Comparison of ENCODE assay signal across 20 cellular contexts in the genomic region with DNA sequence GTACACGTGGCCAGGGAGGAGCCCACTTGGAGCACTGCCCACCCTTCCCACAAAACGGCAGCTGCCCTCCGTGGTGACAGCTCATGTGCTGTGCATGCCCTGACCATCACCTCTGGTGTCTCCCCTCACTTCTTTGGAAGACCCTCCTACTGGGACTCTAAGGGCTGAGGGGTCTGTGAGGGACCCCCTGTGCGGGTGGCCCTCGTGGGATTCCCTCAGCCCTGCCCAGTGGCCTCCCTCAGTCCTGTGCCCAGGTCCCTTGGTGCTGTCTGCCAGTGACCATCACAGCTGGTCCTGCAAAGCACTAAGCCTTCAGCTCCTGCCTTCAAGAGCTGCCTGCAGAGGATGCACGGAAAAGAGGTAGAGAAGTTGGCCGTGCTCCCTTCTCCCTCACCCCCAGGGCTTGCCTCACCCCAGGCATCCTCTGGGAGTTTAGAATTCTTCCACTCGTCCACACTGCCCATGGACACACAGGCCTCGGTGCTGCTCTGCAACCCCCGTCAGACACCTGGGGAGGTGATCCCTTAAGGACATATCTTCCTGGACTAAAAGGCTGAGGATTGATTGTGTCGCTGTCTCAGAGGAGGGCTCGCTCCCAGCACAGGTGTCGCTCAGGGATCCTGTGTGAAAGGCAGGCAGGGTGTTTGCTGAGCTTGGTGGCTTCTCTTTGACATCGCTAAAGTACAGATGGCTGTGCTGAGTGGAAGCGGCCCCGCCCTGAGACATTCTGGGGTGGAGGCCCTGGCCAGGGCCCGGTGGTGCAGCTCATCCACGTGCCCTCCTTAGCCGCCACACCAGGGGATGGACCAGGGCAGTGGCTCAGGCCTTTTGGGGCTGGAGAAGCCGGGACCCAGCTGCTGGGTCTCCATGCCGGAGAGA.
DNase-seq lines count a peak whose midpoint lies in the region; ATAC-seq and TF ChIP-seq lines count a peak whose summit lies in the region.
"Had no signal": no experiment of that assay in that cellular context is flagged by ENCODE, and none has a peak within 500 bp of the region (broad histone marks: within the 10 kb centered on the region; RNA-seq: fewer than 3 reads in every experiment).

No MANE protein-coding gene starts in this region.

- no peaks in the 10 kb centered on the region for H3K9me3 Mint-ChIP-seq in natural killer cell treated with Interleukin-12 subunit alpha and Interleukin-12 subunit beta and Interleukin-15 and Interleukin-18, amount 100 ng/mL, for 72 hours
- H3K9me3 Mint-ChIP-seq in natural killer cell, result no peaks in the 10 kb centered on the region

- peaks cover under 1 to 8% of the 10 kb centered on the region in 2 donors for H3K27me3 Mint-ChIP-seq in natural killer cell treated with Interleukin-12 subunit alpha and Interleukin-12 subunit beta and Interleukin-15 and Interleukin-18, amount 100 ng/mL, for 72 hours
- H3K27me3 Mint-ChIP-seq in natural killer cell (ENCODE audit: low read depth in 2 of 2), result peaks cover 8 to 22% of the 10 kb centered on the region in 2 donors

- intact Hi-C loops in natural killer cell (cut with micrococcal nuclease) (no loop called here), upper lobe of right lung (cut with DNase I) (no loop called here)

- H3K27me3 ChIP-seq in osteoblast (ENCODE audit: insufficient read depth, low read length), result no peaks in the 10 kb centered on the region
- no peaks in the 10 kb centered on the region for H3K27me3 ChIP-seq in upper lobe of right lung

- TF ChIP-seq CTCF in natural killer cell (IDR thresholded peaks at IDR 0.05) (no peak), coronary artery (IDR thresholded peaks at IDR 0.05) (no peak), osteoblast (IDR thresholded peaks at IDR 0.05; ENCODE audit: extremely low read depth, low read depth, low read length) (no peak), upper lobe of right lung (IDR thresholded peaks at IDR 0.05) (no peak)

- no peaks in the 10 kb centered on the region for H3K36me3 ChIP-seq in osteoblast (ENCODE audit: insufficient read depth, low read length)
- no peaks in the 10 kb centered on the region for H3K36me3 ChIP-seq in upper lobe of right lung
- H3K36me3 ChIP-seq: SJCRH30 had no signal

- H3K79me2 ChIP-seq in osteoblast (ENCODE audit: insufficient read depth, low read length), result no peaks in the 10 kb centered on the region

- H3K9me3 ChIP-seq in osteoblast (ENCODE audit: low read depth, low read length) (no peaks in the 10 kb centered on the region), upper lobe of right lung (no peaks in the 10 kb centered on the region)
- H3K9me3 ChIP-seq: SJCRH30 had no signal

- H3K27ac ChIP-seq in coronary artery (no peak overlapping the region), osteoblast (ENCODE audit: low read depth, low read length) (no peak overlapping the region), upper lobe of right lung (no peak overlapping the region)
- H3K27ac ChIP-seq: RWPE1, SJCRH30 had no signal

- H3K4me3 ChIP-seq in coronary artery, result no peak overlapping the region
- H3K4me3 ChIP-seq in osteoblast (ENCODE audit: insufficient read depth, low read length), result no peak overlapping the region
- H3K4me3 ChIP-seq in upper lobe of right lung, result no peak overlapping the region
- H3K4me3 ChIP-seq: SJCRH30 had no signal

- H3K4me3 Mint-ChIP-seq in natural killer cell treated with Interleukin-12 subunit alpha and Interleukin-12 subunit beta and Interleukin-15 and Interleukin-18, amount 100 ng/mL, for 72 hours, result no peak overlapping the region
- no peak overlapping the region for H3K4me3 Mint-ChIP-seq in natural killer cell
- H3K4me3 Mint-ChIP-seq: CD14-positive monocyte, HFFc6 had no signal

- no peaks in the 10 kb centered on the region for H3K4me1 Mint-ChIP-seq in natural killer cell treated with Interleukin-12 subunit alpha and Interleukin-12 subunit beta and Interleukin-15 and Interleukin-18, amount 100 ng/mL, for 72 hours (ENCODE audit: low read depth in 2 of 2)
- peaks cover 0 to 7% of the 10 kb centered on the region in 2 donors for H3K4me1 Mint-ChIP-seq in natural killer cell
- H3K4me1 Mint-ChIP-seq: CD14-positive monocyte had no signal

- H3K4me2 ChIP-seq in osteoblast (ENCODE audit: insufficient read depth, low read length), result no peak overlapping the region

- H3K36me3 Mint-ChIP-seq in natural killer cell treated with Interleukin-12 subunit alpha and Interleukin-12 subunit beta and Interleukin-15 and Interleukin-18, amount 100 ng/mL, for 72 hours, result no peaks in the 10 kb centered on the region
- H3K36me3 Mint-ChIP-seq in natural killer cell, result no peaks in the 10 kb centered on the region
- H3K36me3 Mint-ChIP-seq: CD14-positive monocyte had no signal

- H3K27ac Mint-ChIP-seq in natural killer cell treated with Interleukin-12 subunit alpha and Interleukin-12 subunit beta and Interleukin-15 and Interleukin-18, amount 100 ng/mL, for 72 hours, result no peak overlapping the region
- no peak overlapping the region for H3K27ac Mint-ChIP-seq in natural killer cell
- H3K27ac Mint-ChIP-seq: CD14-positive monocyte, HFFc6 had no signal

- ATAC-seq in natural killer cell treated with Interleukin-12 subunit alpha and Interleukin-12 subunit beta and Interleukin-15 and Interleukin-18, amount 100 ng/mL, for 72 hours, result peak in 1 of 2 donors; percentile 18
- no peak for ATAC-seq in natural killer cell
- no peak for ATAC-seq in upper lobe of right lung
- ATAC-seq in HG02973 (IDR thresholded peaks at IDR 0.05; ENCODE audit: unreplicated experiment), result no peak
- ATAC-seq in GM21528 (IDR thresholded peaks at IDR 0.05; ENCODE audit: low FRiP score, unreplicated experiment), result no peak

- H4K20me1 ChIP-seq in osteoblast (ENCODE audit: insufficient read depth, low read length), result no peaks in the 10 kb centered on the region

- no peak overlapping the region for H2AFZ ChIP-seq in osteoblast (ENCODE audit: low read length)

- H3K4me1 ChIP-seq in osteoblast (ENCODE audit: insufficient read depth, low read length) (no peaks in the 10 kb centered on the region), upper lobe of right lung (no peaks in the 10 kb centered on the region)
- H3K4me1 ChIP-seq: SJCRH30 had no signal

- DNase-seq in natural killer cell treated with Interleukin-12 subunit alpha and Interleukin-12 subunit beta and Interleukin-15 and Interleukin-18, amount 100 ng/mL, for 72 hours (ENCODE audit: low spot score), result peak; percentile 42
- DNase-seq in natural killer cell (no peak), coronary artery (ENCODE audit: low spot score) (peak; percentile 64), osteoblast (ENCODE audit: insufficient read length, low spot score, missing footprints) (peak; percentile 79), upper lobe of right lung (peak; percentile 56)
- DNase-seq: ACHN; AML-193; DMS 273 treated with DMSO at 0.1 percent for 48 hours; HFFc6; MV-4-11; NCI-H1436; NCI-H226; NCI-H526 treated with DMSO at 0.1 percent for 48 hours; NK-92 treated with Interleukin-12 subunit alpha and Interleukin-12 subunit beta, amount 100 ng/mL, for 24 hours; OCI-M1; SJCRH30 had no signal
